In genomic region chr15:77737238-77738037, GRCh38 we compare ENCODE assay signal across 25 cellular contexts.
"Had no signal": no experiment of that assay in that cellular context is flagged by ENCODE, and none has a peak within 500 bp of the region (broad histone marks: within the 10 kb centered on the region; RNA-seq: fewer than 3 reads in every experiment).

No MANE protein-coding gene starts in this region.

- H3K9me3 ChIP-seq: gastroesophageal sphincter, ovary, right lobe of liver, vagina had no signal

- H3K4me3 ChIP-seq: coronary artery, dorsolateral prefrontal cortex, gastroesophageal sphincter, ovary, right lobe of liver, vagina had no signal

- H3K4me1 ChIP-seq: gastroesophageal sphincter, right lobe of liver, vagina had no signal

- ATAC-seq: activated CD8-positive, alpha-beta T cell treated with anti-CD3 and anti-CD28 coated beads for 36 hours; activated T-cell treated with anti-CD3 and anti-CD28 coated beads, Interleukin-2, amount 50 U/mL, for 4 hours; activated T-helper 17 cell treated with anti-CD3 and anti-CD28 coated beads, Interleukin-2, amount 50 U/mL, for 72 hours; gastroesophageal sphincter; right lobe of liver; WTC11 had no signal

- H3K36me3 ChIP-seq: brain microvascular endothelial cell, gastroesophageal sphincter, ovary, right lobe of liver, vagina had no signal

- DNase-seq: activated CD4-positive, alpha-beta T cell treated with anti-CD3 and anti-CD28 coated beads for 1 hour; activated CD4-positive, alpha-beta T cell treated with anti-CD3 and anti-CD28 coated beads, Interleukin-2, amount 10 ng/mL, durations not matched to agents 7 days and 5 days; activated CD8-positive, alpha-beta T cell treated with anti-CD3 and anti-CD28 coated beads for 36 hours; activated gamma-delta T cell treated with Interleukin-2 at 50 U/mL for 16 hours; activated naive CD4-positive, alpha-beta T cell treated with anti-CD3 and anti-CD28 coated beads, Interleukin-2, amount 50 U/mL, for 16 hours; activated T-cell treated with anti-CD3 and anti-CD28 coated beads, Interleukin-2, amount 50 U/mL, for 4 hours; amniotic stem cell; brain microvascular endothelial cell; dorsolateral prefrontal cortex; effector memory CD4-positive, alpha-beta T cell; head of caudate nucleus; hypothalamus; naive B cell; nephron progenitor cell; ovary; right lobe of liver; stimulated activated CD4-positive, alpha-beta T cell treated with anti-CD3 and anti-CD28 coated beads, Interleukin-2, amount 100 ng/mL, for 48 hours; substantia nigra had no signal

- FAIRE-seq: astrocyte, TTC549 had no signal

- H3K27me3 ChIP-seq: dorsolateral prefrontal cortex, ovary, right lobe of liver, vagina had no signal

- H3K27ac ChIP-seq: brain microvascular endothelial cell, coronary artery, gastroesophageal sphincter, ovary, right lobe of liver, vagina had no signal
